14 cellular contexts compared by ENCODE assay signal in the genomic region with DNA sequence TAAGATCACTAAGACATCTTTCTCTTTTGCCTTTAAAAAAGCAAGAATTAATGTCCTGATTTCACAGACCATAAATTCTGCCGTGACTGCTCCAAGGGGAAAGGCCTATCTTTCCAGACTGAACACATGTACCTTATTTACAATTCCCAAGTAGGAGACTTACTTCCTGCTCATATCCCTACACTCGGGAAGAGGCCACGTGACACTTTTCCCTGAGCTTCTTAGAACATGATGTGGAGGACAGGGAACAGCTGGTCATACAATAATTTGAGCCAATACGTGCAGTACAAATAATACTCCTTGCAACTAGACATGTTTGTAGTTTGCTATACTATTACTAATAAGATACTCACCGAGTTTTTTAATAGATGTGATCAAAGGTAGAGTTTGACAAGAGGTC.
DNase-seq lines count a peak whose midpoint lies in the region; ATAC-seq and TF ChIP-seq lines count a peak whose summit lies in the region.
"Had no signal": no experiment of that assay in that cellular context is flagged by ENCODE, and none has a peak within 500 bp of the region (broad histone marks: within the 10 kb centered on the region; RNA-seq: fewer than 3 reads in every experiment).

No MANE protein-coding gene starts in this region.

- H3K9me1 ChIP-seq in IMR-90 (ENCODE audit: insufficient read depth, low read length) = no peaks in the 10 kb centered on the region

- H3K56ac ChIP-seq in IMR-90 (ENCODE audit: extremely low read depth, insufficient read depth, low read length) = no peak overlapping the region

- CTCF ChIA-PET in IMR-90 (lab: Yijun Ruan, JAX) = no interaction called here

- H4K8ac ChIP-seq in IMR-90 (ENCODE audit: low read depth in 2 of 2, low read length in 2 of 2) = no peak overlapping the region

- H3K4me3 ChIP-seq in IMR-90 (ENCODE audit: insufficient read depth, low read depth, low read length) (no peak overlapping the region), left ventricle myocardium inferior (no peak overlapping the region)
- H3K4me3 ChIP-seq: PC-9 had no signal

- no peak for ATAC-seq in IMR-90 (ENCODE audit: low read depth)
- no peak for ATAC-seq in GM21515 (IDR thresholded peaks at IDR 0.05; ENCODE audit: unreplicated experiment)
- no peak for ATAC-seq in GM21529 (IDR thresholded peaks at IDR 0.05; ENCODE audit: unreplicated experiment)
- ATAC-seq: SK-N-SH treated with all-trans-retinoic acid at 6 μM for 48 hours had no signal

- no peak overlapping the region for H3K23ac ChIP-seq in IMR-90 (ENCODE audit: low read depth, low read length)

- H4K5ac ChIP-seq in IMR-90 (ENCODE audit: low read depth, low read length) = no peak overlapping the region

- no peak overlapping the region for H3K4me2 ChIP-seq in IMR-90 (ENCODE audit: low read depth, low read length)
- H3K4me2 ChIP-seq: PC-9 had no signal

- H3K9ac ChIP-seq in IMR-90 (ENCODE audit: low read depth, low read length) = no peak overlapping the region

- H2AFZ ChIP-seq in IMR-90 (replicated peaks; ENCODE audit: low read length, poor library complexity) = no peak overlapping the region
- H2AFZ ChIP-seq: PC-9 had no signal

- peaks cover 6% of the 10 kb centered on the region for H3K27me3 ChIP-seq in IMR-90 (ENCODE audit: control insufficient read depth, insufficient read depth, low read length)
- H3K27me3 ChIP-seq in left ventricle myocardium inferior (ENCODE audit: low read depth) = no peaks in the 10 kb centered on the region

- H2BK20ac ChIP-seq in IMR-90 (ENCODE audit: low read depth, low read length) = no peak overlapping the region

- H4K20me1 ChIP-seq in IMR-90 (ENCODE audit: insufficient read depth, low read length) = no peaks in the 10 kb centered on the region

- H3K36me3 ChIP-seq in IMR-90 (ENCODE audit: control insufficient read depth, insufficient read depth, low read length) (no peaks in the 10 kb centered on the region), left ventricle myocardium inferior (no peaks in the 10 kb centered on the region)

- H3K4me1 ChIP-seq in IMR-90 (ENCODE audit: control insufficient read depth, insufficient read depth, low read length) (no peaks in the 10 kb centered on the region), left ventricle myocardium inferior (no peaks in the 10 kb centered on the region)

- no peak overlapping the region for H2AK5ac ChIP-seq in IMR-90 (ENCODE audit: low read depth, low read length)

- H3K79me1 ChIP-seq in IMR-90 (ENCODE audit: low read depth in 1 of 2, low read length in 2 of 2) = no peaks in the 10 kb centered on the region

- H3K27ac ChIP-seq in IMR-90 (ENCODE audit: insufficient read depth, low read length) = no peak overlapping the region
- peak overlapping the region; percentile 30 for H3K27ac ChIP-seq in left ventricle myocardium inferior (replicated peaks)
- H3K27ac ChIP-seq: PC-9 had no signal

- no peak overlapping the region for H2BK5ac ChIP-seq in IMR-90 (ENCODE audit: low read depth, low read length, poor library complexity, severe bottlenecking)

- TF ChIP-seq CTCF in IMR-90 (conservative IDR thresholded peaks at IDR 0.05; ENCODE audit: low read depth, low read length) (no peak), left ventricle myocardium inferior (IDR thresholded peaks at IDR 0.05; ENCODE audit: borderline replicate concordance) (no peak)

- in situ Hi-C loops in IMR-90 (cut with MboI; ENCODE audit: low sequenced_read_pairs) = no loop called here

- no peak overlapping the region for H3K18ac ChIP-seq in IMR-90 (ENCODE audit: low read depth, low read length)

- H3K9me3 ChIP-seq in IMR-90 (ENCODE audit: control insufficient read depth, insufficient read depth, low read length) = peaks cover 2% of the 10 kb centered on the region; the same call in 1 of the 2 replicates
- H3K9me3 ChIP-seq in left ventricle myocardium inferior (replicated peaks) = no peaks in the 10 kb centered on the region

- DNase-seq in IMR-90 (peak; percentile 1), NCI-H510A treated with DMSO at 0.1 percent for 48 hours (lab: John Stamatoyannopoulos, UW) (peak; percentile 95), left ventricle myocardium inferior (no peak), renal cortical epithelial cell (ENCODE audit: low read depth) (peak; percentile 3), HT-29 (ENCODE audit: low spot score) (no peak)
- DNase-seq: CD4-positive, alpha-beta memory T cell; EL; NCI-H1436 treated with DMSO at 0.1 percent for 48 hours; NCI-H2081 treated with DMSO at 0.1 percent for 48 hours; NCI-H226; PC-9 had no signal

- TF ChIP-seq RAD21 in IMR-90 (IDR thresholded peaks at IDR 0.05; ENCODE audit: low read length) = no peak

- no peak overlapping the region for H2BK15ac ChIP-seq in IMR-90 (ENCODE audit: low read depth, low read length)

- TF ChIP-seq POLR2A in IMR-90 (IDR thresholded peaks at IDR 0.05; ENCODE audit: low read depth, low read length) = no peak

- no peak overlapping the region for H3K4ac ChIP-seq in IMR-90 (ENCODE audit: low read depth, low read length)

- H4K91ac ChIP-seq in IMR-90 (ENCODE audit: insufficient read depth, low read depth, low read length) = no peak overlapping the region

- dilution Hi-C loops in IMR-90 (cut with HindIII; ENCODE audit: low sequenced_read_pairs, unreplicated experiment) = no loop called here

- intact Hi-C loops in IMR-90 (cut with micrococcal nuclease) (no loop called here), left ventricle myocardium inferior (cut with micrococcal nuclease) (no loop called here)

- H3K14ac ChIP-seq in IMR-90 (replicated peaks; ENCODE audit: low read depth, low read length) = no peak overlapping the region

- POLR2A ChIA-PET in IMR-90 (lab: Charles Lee; ENCODE audit: unreplicated experiment) = no interaction called here

- H2BK120ac ChIP-seq in IMR-90 (ENCODE audit: low read depth, low read length) = no peak overlapping the region

- no CpG with 5 or more reads among the region's 5 CpGs for WGBS in IMR-90 (ENCODE audit: extremely low coverage in 2 of 2, insufficient read length in 1 of 2), 2 experiments

- no peak overlapping the region for H2AK9ac ChIP-seq in IMR-90 (replicated peaks; ENCODE audit: low read depth, low read length, poor library complexity)

- BruUV-seq in IMR-90 (replicated peaks; lab: Mats Ljungman, UMichigan) = no TSS peak

TF ChIP-seq in IMR-90, 13 proteins besides CTCF, POLR2A, EP300 and RAD21:
- TF ChIP-seq SMC3 (IDR thresholded peaks at IDR 0.05; ENCODE audit: low read depth, low read length) (no peak), RFX5 (IDR thresholded peaks at IDR 0.05; ENCODE audit: low read depth, low read length) (no peak), NFE2L2 (IDR thresholded peaks at IDR 0.05; ENCODE audit: low read depth, low read length) (no peak), RCOR1 (IDR thresholded peaks at IDR 0.05; ENCODE audit: insufficient replicate concordance, low read length) (no peak), CEBPB (IDR thresholded peaks at IDR 0.05; ENCODE audit: low read depth, low read length) (no peak), MAZ (IDR thresholded peaks at IDR 0.05; ENCODE audit: borderline replicate concordance, low read depth, low read length) (no peak), FOS (IDR thresholded peaks at IDR 0.05; ENCODE audit: low read depth, low read length) (no peak), CHD1 (IDR thresholded peaks at IDR 0.05; ENCODE audit: low read depth, low read length) (no peak), BHLHE40 (IDR thresholded peaks at IDR 0.05; ENCODE audit: low read depth, low read length) (no peak), MXI1 (IDR thresholded peaks at IDR 0.05; ENCODE audit: borderline replicate concordance, low read depth, low read length) (no peak), MAFK (IDR thresholded peaks at IDR 0.05; ENCODE audit: low read depth, low read length) (no peak)
- TF ChIP-seq, protein P1, sequence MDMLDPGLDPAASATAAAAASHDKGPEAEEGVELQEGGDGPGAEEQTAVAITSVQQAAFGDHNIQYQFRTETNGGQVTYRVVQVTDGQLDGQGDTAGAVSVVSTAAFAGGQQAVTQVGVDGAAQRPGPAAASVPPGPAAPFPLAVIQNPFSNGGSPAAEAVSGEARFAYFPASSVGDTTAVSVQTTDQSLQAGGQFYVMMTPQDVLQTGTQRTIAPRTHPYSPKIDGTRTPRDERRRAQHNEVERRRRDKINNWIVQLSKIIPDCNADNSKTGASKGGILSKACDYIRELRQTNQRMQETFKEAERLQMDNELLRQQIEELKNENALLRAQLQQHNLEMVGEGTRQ (IDR thresholded peaks at IDR 0.05; ENCODE audit: low read depth, low read length) = no peak
- TF ChIP-seq, protein P2, sequence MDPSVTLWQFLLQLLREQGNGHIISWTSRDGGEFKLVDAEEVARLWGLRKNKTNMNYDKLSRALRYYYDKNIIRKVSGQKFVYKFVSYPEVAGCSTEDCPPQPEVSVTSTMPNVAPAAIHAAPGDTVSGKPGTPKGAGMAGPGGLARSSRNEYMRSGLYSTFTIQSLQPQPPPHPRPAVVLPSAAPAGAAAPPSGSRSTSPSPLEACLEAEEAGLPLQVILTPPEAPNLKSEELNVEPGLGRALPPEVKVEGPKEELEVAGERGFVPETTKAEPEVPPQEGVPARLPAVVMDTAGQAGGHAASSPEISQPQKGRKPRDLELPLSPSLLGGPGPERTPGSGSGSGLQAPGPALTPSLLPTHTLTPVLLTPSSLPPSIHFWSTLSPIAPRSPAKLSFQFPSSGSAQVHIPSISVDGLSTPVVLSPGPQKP (IDR thresholded peaks at IDR 0.05; ENCODE audit: borderline replicate concordance, low read depth, low read length) = no peak

Comparison
In these comparisons a context has a peak if more than half of its experiments do, and no peak if none do; other contexts are left out.
1. DNase-seq: peak in IMR-90 (single experiment), NCI-H510A treated with DMSO at 0.1 percent for 48 hours (single experiment) and renal cortical epithelial cell (single experiment); none in left ventricle myocardium inferior (single experiment) and HT-29 (single experiment).